8 cellular contexts compared by ENCODE assay signal in the genomic region with DNA sequence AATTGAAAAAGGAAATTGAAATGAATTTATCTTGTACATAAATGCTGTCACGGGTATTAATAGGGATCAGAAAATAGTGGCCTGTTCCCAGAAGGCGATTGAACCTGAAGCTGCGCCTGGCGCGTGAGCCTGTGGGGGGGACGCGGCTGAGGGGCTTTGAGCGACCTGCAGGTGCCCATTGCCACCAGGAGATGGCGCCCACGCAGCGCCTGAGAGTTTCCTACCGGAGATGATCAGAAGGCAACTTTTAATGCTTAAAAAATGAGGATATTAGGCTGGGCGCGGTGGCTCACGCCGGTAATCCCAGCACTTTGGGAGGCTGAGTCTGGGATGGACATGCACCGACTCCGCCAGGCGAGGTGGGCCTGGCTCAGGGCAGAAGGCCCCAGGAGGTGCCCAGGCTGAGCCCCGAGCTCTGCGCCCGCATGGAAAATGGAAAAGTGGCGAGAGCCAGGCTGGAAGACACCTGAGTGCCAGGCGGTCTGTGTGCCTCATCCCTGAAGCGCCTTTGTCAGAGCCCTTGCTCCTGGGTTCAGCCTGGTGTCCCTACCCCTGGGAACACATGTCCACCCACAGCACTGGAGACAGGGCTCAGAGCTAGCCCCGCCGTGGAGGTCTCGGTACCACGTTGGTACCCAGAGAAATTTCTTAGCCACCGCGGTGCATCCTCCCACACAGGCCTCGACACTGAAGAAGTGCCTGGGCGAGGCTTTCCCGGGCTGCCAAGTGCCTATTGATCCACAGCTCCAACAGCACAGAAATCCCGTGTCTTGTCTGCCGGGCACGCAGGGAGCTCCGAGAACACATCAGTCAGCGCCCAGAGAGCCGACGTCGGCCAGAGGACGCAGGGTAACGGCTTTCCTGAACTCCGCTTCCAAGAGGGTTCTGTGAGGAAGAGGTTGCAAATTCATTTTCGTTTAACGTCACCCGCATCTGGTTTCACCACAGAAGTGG.
DNase-seq lines count a peak whose midpoint lies in the region; ATAC-seq lines count a peak whose summit lies in the region.

No MANE protein-coding gene starts in this region.

- no peak overlapping the region for H3K27ac Mint-ChIP-seq in activated naive CD8-positive, alpha-beta T cell treated with anti-CD3 and anti-CD28 coated beads, Interleukin-2, amount 10 ng/mL, durations not matched to agents 7 days and 5 days

- H3K4me3 Mint-ChIP-seq in activated naive CD8-positive, alpha-beta T cell treated with anti-CD3 and anti-CD28 coated beads, Interleukin-2, amount 10 ng/mL, durations not matched to agents 7 days and 5 days = no peak overlapping the region

- no peaks in the 10 kb centered on the region for H3K9me3 Mint-ChIP-seq in activated naive CD8-positive, alpha-beta T cell treated with anti-CD3 and anti-CD28 coated beads, Interleukin-2, amount 10 ng/mL, durations not matched to agents 7 days and 5 days

- peak; percentile 29 for DNase-seq in COLO668 (lab: John Stamatoyannopoulos, UW; ENCODE audit: unreplicated experiment)
- DNase-seq in SK-MEL-5 (ENCODE audit: low read depth, low spot score) = peak; percentile 53
- peak; percentile 72 for DNase-seq in activated naive CD8-positive, alpha-beta T cell treated with anti-CD3 and anti-CD28 coated beads, Interleukin-2, amount 10 ng/mL, durations not matched to agents 7 days and 5 days
- DNase-seq in cardiac septum (ENCODE audit: low spot score) = peak; percentile 31
- peak; percentile 94 for DNase-seq in retina
- no peak for DNase-seq in GF-D8 (lab: John Stamatoyannopoulos, UW)

- in situ Hi-C loops in SK-MEL-5 (cut with HindIII; ENCODE audit: low pct_unique_long_range_greater_than_20kb, low sequenced_read_pairs) = no loop called here

- intact Hi-C loops in cardiac septum (cut with DNase I) = loop anchor here (10.0 kb wide), 1 partner anchor 110 kb away; no protein-coding TSS in a partner anchor

- H3K4me1 Mint-ChIP-seq in activated naive CD8-positive, alpha-beta T cell treated with anti-CD3 and anti-CD28 coated beads, Interleukin-2, amount 10 ng/mL, durations not matched to agents 7 days and 5 days = no peaks in the 10 kb centered on the region

- H3K36me3 Mint-ChIP-seq in activated naive CD8-positive, alpha-beta T cell treated with anti-CD3 and anti-CD28 coated beads, Interleukin-2, amount 10 ng/mL, durations not matched to agents 7 days and 5 days = no peaks in the 10 kb centered on the region

- POLR2A ChIA-PET in activated naive CD8-positive, alpha-beta T cell treated with anti-CD3 and anti-CD28 coated beads, Interleukin-2, amount 10 ng/mL, durations not matched to agents 7 days and 5 days (lab: Charles Lee) = no interaction called here

- no peaks in the 10 kb centered on the region for H3K27me3 Mint-ChIP-seq in activated naive CD8-positive, alpha-beta T cell treated with anti-CD3 and anti-CD28 coated beads, Interleukin-2, amount 10 ng/mL, durations not matched to agents 7 days and 5 days

- ATAC-seq in HG03342 (IDR thresholded peaks at IDR 0.05; ENCODE audit: unreplicated experiment) (peak; percentile 67), GM19324 (IDR thresholded peaks at IDR 0.05; ENCODE audit: low FRiP score, unreplicated experiment) (no peak)
- ATAC-seq in activated naive CD8-positive, alpha-beta T cell treated with anti-CD3 and anti-CD28 coated beads, Interleukin-2, amount 10 ng/mL, durations not matched to agents 7 days and 5 days (ENCODE audit: low read depth) = peak; percentile 59
